ENCODE assay signal across 9 cellular contexts in the genomic region with DNA sequence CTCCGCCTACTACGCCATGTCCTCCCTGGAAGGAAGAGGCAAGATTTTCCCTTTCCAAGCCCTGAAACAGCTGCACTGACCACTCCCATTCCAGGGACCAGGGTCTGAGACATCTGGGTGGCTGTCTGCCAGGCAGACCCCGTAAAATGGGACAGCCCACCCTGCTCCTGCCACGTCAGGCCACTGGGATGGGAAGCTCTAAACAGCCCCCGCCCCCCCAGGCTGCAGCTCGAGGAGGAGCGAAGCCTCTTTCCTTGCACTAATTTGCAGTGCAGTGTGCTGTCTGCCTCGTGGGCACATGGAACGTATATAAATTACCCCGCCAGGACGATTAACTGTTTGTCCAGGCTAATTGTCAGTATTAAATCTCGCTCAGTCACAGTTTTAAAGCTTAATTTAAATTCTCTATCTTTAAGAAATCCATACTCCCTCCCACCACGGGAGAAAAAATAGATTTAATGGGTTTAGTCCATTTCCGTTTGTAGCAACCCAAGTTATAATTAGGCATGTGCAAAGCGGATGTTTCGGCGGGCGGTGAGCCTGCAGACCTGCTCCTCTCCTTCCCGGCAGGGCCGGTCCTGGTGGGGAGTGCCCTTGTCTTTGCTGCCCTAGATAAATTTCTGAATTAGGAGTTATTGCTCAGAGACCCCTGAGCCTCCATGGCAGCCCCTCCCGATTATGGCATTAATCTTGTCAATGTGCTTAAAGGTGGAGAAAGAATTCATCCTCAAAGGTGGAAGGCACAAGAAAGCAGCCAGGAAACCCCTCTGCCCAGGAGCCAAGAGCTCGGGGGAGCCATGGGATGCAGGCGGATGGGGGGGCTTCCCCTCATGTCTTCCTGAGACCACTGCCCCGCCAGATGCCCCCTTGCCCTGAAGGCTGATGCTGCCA.
A peak's percentile ranks its signal among the peaks of the same experiment; 100 is the strongest.
DNase-seq lines count a peak whose midpoint lies in the region; ATAC-seq and FAIRE-seq lines count a peak whose summit lies in the region.
"Had no signal": no experiment of that assay in that cellular context is flagged by ENCODE, and none has a peak within 500 bp of the region (broad histone marks: within the 10 kb centered on the region; RNA-seq: fewer than 3 reads in every experiment).

No MANE protein-coding gene starts in this region.

- no peaks in the 10 kb centered on the region for H3K27me3 ChIP-seq in Karpas-422 (ENCODE audit: low read length)
- H3K27me3 ChIP-seq in MG63, result peaks cover 3% of the 10 kb centered on the region; the same call in 1 of the 2 replicates

- no peaks in the 10 kb centered on the region for H3K79me2 ChIP-seq in Karpas-422 (ENCODE audit: low read length)

- ATAC-seq in activated T-cell treated with anti-CD3 and anti-CD28 coated beads, Interleukin-2, amount 50 U/mL, for 72 hours (replicated peaks in 1 of 2), result no peak
- peak; percentile 59 to 69 for ATAC-seq in naive thymus-derived CD8-positive, alpha-beta T cell

- peaks cover 22% of the 10 kb centered on the region for H3K27me3 Mint-ChIP-seq in activated T-cell treated with anti-CD3 and anti-CD28 coated beads, Interleukin-2, amount 50 U/mL, for 72 hours (ENCODE audit: low read depth)
- peaks cover 0 to 6% (median 3%) of the 10 kb centered on the region in 5 donors for H3K27me3 Mint-ChIP-seq in naive thymus-derived CD8-positive, alpha-beta T cell

- H3K27ac ChIP-seq in Karpas-422 (ENCODE audit: low read length), result no peak overlapping the region

- no peak for FAIRE-seq in HTR-8/SVneo (lab: Jason Lieb, UNC)

- no peak overlapping the region for H2AFZ ChIP-seq in Karpas-422 (ENCODE audit: low read length)

- H3K4me1 Mint-ChIP-seq in activated T-cell treated with anti-CD3 and anti-CD28 coated beads, Interleukin-2, amount 50 U/mL, for 72 hours (ENCODE audit: low read depth), result peaks cover 39% of the 10 kb centered on the region
- H3K4me1 Mint-ChIP-seq in naive thymus-derived CD8-positive, alpha-beta T cell, result peaks cover 22 to 33% (median 28%) of the 10 kb centered on the region in 4 donors

- H3K27ac Mint-ChIP-seq in activated T-cell treated with anti-CD3 and anti-CD28 coated beads, Interleukin-2, amount 50 U/mL, for 72 hours, result no peak overlapping the region
- peak overlapping the region in 7 of 10 donors; percentile 11 to 84 (median 38) for H3K27ac Mint-ChIP-seq in naive thymus-derived CD8-positive, alpha-beta T cell

- H3K9me3 Mint-ChIP-seq in activated T-cell treated with anti-CD3 and anti-CD28 coated beads, Interleukin-2, amount 50 U/mL, for 72 hours, result peaks cover 0 to 3% of the 10 kb centered on the region in 2 donors
- H3K9me3 Mint-ChIP-seq in naive thymus-derived CD8-positive, alpha-beta T cell, result no peaks in the 10 kb centered on the region

- H3K9me3 ChIP-seq in Karpas-422 (ENCODE audit: low read length) (no peaks in the 10 kb centered on the region), MG63 (no peaks in the 10 kb centered on the region)

- no peaks in the 10 kb centered on the region for H3K36me3 Mint-ChIP-seq in activated T-cell treated with anti-CD3 and anti-CD28 coated beads, Interleukin-2, amount 50 U/mL, for 72 hours (ENCODE audit: insufficient read depth in 2 of 2)
- no peaks in the 10 kb centered on the region for H3K36me3 Mint-ChIP-seq in naive thymus-derived CD8-positive, alpha-beta T cell

- POLR2A ChIA-PET in naive thymus-derived CD8-positive, alpha-beta T cell (lab: Charles Lee), result interaction anchor here (0.7 to 1.7 kb wide), 4 partner anchors 24 to 414 kb away, joined by 3 to 7 read pairs (median 4); a partner anchor contains a TSS

- H3K36me3 ChIP-seq in Karpas-422 (ENCODE audit: insufficient read depth, low read length) (no peaks in the 10 kb centered on the region), MG63 (no peaks in the 10 kb centered on the region)

- H3K9me2 ChIP-seq in Karpas-422 (replicated peaks; ENCODE audit: insufficient read depth, low read length), result no peaks in the 10 kb centered on the region

- H3K4me2 ChIP-seq in Karpas-422 (ENCODE audit: low read depth, low read length, poor library complexity, severe bottlenecking), result peak overlapping the region; percentile 64

- no peaks in the 10 kb centered on the region for H4K20me1 ChIP-seq in Karpas-422 (ENCODE audit: insufficient read depth, low read depth, low read length)

- in situ Hi-C loops in G401 (cut with HindIII; ENCODE audit: low sequenced_read_pairs), result no loop called here

- H3K4me3 ChIP-seq in Karpas-422 (ENCODE audit: low read length), result peak overlapping the region; percentile 34
- no peak overlapping the region for H3K4me3 ChIP-seq in MG63

- H3K9ac ChIP-seq in Karpas-422 (ENCODE audit: low read length), result peak overlapping the region; percentile 33; the same call in 1 of the 2 replicates

- peaks cover 15% of the 10 kb centered on the region for H3K4me1 ChIP-seq in Karpas-422 (ENCODE audit: low read length)

- DNase-seq in CD1c-positive myeloid dendritic cell (ENCODE audit: extremely low spot score) (peak; percentile 12), Karpas-422 (peak; percentile 55), NCI-H1105 (lab: John Stamatoyannopoulos, UW) (no peak), HTR-8/SVneo (ENCODE audit: insufficient read length, low spot score) (no peak), MG63 (no peak), G401 (ENCODE audit: low spot score) (no peak)
- DNase-seq in activated T-cell treated with anti-CD3 and anti-CD28 coated beads, Interleukin-2, amount 50 U/mL, for 72 hours, result no peak
- peak in 5 of 10 donors; percentile 15 to 26 (median 16) for DNase-seq in naive thymus-derived CD8-positive, alpha-beta T cell
- DNase-seq: NCI-H526 treated with DMSO at 0.1 percent for 48 hours had no signal

- peak overlapping the region; percentile 44 to 50 for H3K4me3 Mint-ChIP-seq in activated T-cell treated with anti-CD3 and anti-CD28 coated beads, Interleukin-2, amount 50 U/mL, for 72 hours
- H3K4me3 Mint-ChIP-seq in naive thymus-derived CD8-positive, alpha-beta T cell, result peak overlapping the region; percentile 60 to 78 (median 73)

Comparison
In these comparisons a context has a peak if more than half of its experiments do, and no peak if none do; other contexts are left out.
1. DNase-seq: peak in CD1c-positive myeloid dendritic cell (single experiment) and Karpas-422 (single experiment); none in activated T-cell treated with anti-CD3 and anti-CD28 coated beads, Interleukin-2, amount 50 U/mL, for 72 hours (0 of 2), NCI-H1105 (single experiment), HTR-8/SVneo (single experiment), MG63 (single experiment) and G401 (single experiment).
2. ATAC-seq: peak in naive thymus-derived CD8-positive, alpha-beta T cell (2 of 2); none in activated T-cell treated with anti-CD3 and anti-CD28 coated beads, Interleukin-2, amount 50 U/mL, for 72 hours (0 of 2).